ENCODE assay signal across 15 cellular contexts in genomic region chr5:57368010-57368409, GRCh38.
DNase-seq lines count a peak whose midpoint lies in the region; ATAC-seq and TF ChIP-seq lines count a peak whose summit lies in the region.
"Had no signal": no experiment of that assay in that cellular context is flagged by ENCODE, and none has a peak within 500 bp of the region (broad histone marks: within the 10 kb centered on the region; RNA-seq: fewer than 3 reads in every experiment).

No MANE protein-coding gene starts in this region.

- ATAC-seq in foreskin keratinocyte = peak; percentile 35
- ATAC-seq in naive thymus-derived CD8-positive, alpha-beta T cell = no peak
- ATAC-seq: activated CD4-positive, CD25-positive, alpha-beta regulatory T cell treated with anti-CD3 and anti-CD28 coated beads, Interleukin-2, amount 50 U/mL, for 24 hours had no signal

- POLR2A ChIA-PET in naive thymus-derived CD8-positive, alpha-beta T cell (lab: Charles Lee) = no interaction called here

- 81 to 83% methylated on average over 3 of the region's 3 CpGs for WGBS in lower leg skin, 2 donors

- in situ Hi-C loops in KBM-7 (cut with MboI; ENCODE audit: low pct_unique_long_range_greater_than_20kb, low sequenced_read_pairs) = no loop called here

- H3K27me3 ChIP-seq in adipocyte (replicated peaks; ENCODE audit: control insufficient read depth, insufficient read depth, low read length) (no peaks in the 10 kb centered on the region), foreskin keratinocyte (no peaks in the 10 kb centered on the region)
- H3K27me3 ChIP-seq: breast epithelium had no signal

- TF ChIP-seq POLR2A in lower leg skin (IDR thresholded peaks at IDR 0.05) = no peak

- H3K4me3 ChIP-seq in adipocyte (ENCODE audit: low read length) = no peak overlapping the region
- no peak overlapping the region for H3K4me3 ChIP-seq in lower leg skin (ENCODE audit: low read depth, poor library complexity, severe bottlenecking)
- H3K4me3 ChIP-seq: breast epithelium had no signal

- intact Hi-C loops in lower leg skin (cut with DNase I; ENCODE audit: low total_unique reads) = no loop called here

- H3K9me3 Mint-ChIP-seq in HFFc6 = no peaks in the 10 kb centered on the region
- peaks cover 0 to 3% (median 0%) of the 10 kb centered on the region in 9 donors for H3K9me3 Mint-ChIP-seq in naive thymus-derived CD8-positive, alpha-beta T cell
- H3K9me3 Mint-ChIP-seq: activated naive CD8-positive, alpha-beta T cell treated with anti-CD3 and anti-CD28 coated beads, Interleukin-2, amount 10 ng/mL, durations not matched to agents 7 days and 5 days; dendritic cell treated with granulocyte-macrophage colony-stimulating factor and Interleukin-4, amounts not matched to agents 40 ng/mL and 50 ng/mL, for 4 days had no signal

- peaks cover 6% of the 10 kb centered on the region for H3K4me1 Mint-ChIP-seq in HFFc6 (ENCODE audit: low read depth)
- no peaks in the 10 kb centered on the region for H3K4me1 Mint-ChIP-seq in naive thymus-derived CD8-positive, alpha-beta T cell
- H3K4me1 Mint-ChIP-seq: activated naive CD8-positive, alpha-beta T cell treated with anti-CD3 and anti-CD28 coated beads, Interleukin-2, amount 10 ng/mL, durations not matched to agents 7 days and 5 days had no signal

- H3K9ac ChIP-seq in adipocyte (ENCODE audit: low read length) = no peak overlapping the region

- peak; percentile 25 for DNase-seq in AG08395 (ENCODE audit: low spot score)
- DNase-seq in HFFc6 = peak; percentile 25
- peak; percentile 30 for DNase-seq in adipocyte (ENCODE audit: low read depth)
- peak in 1 of 2 donors; percentile 29 for DNase-seq in foreskin keratinocyte
- no peak for DNase-seq in lower leg skin (ENCODE audit: low spot score in 2 of 2)
- no peak for DNase-seq in KBM-7
- DNase-seq in NCI-H82 (lab: John Stamatoyannopoulos, UW) = no peak
- DNase-seq in naive thymus-derived CD8-positive, alpha-beta T cell = no peak
- DNase-seq: activated naive CD8-positive, alpha-beta T cell treated with anti-CD3 and anti-CD28 coated beads, Interleukin-2, amount 10 ng/mL, durations not matched to agents 7 days and 5 days; DMS79; glutamatergic neuron; NCI-H524 treated with DMSO at 0.1 percent for 48 hours had no signal

- no peaks in the 10 kb centered on the region for H3K9me3 ChIP-seq in adipocyte (ENCODE audit: control insufficient read depth, low read length)
- H3K9me3 ChIP-seq: breast epithelium had no signal

- no peaks in the 10 kb centered on the region for H3K36me3 ChIP-seq in adipocyte (ENCODE audit: control insufficient read depth, insufficient read depth, low read length, severe bottlenecking)
- H3K36me3 ChIP-seq: breast epithelium had no signal

- H3K27ac ChIP-seq in foreskin keratinocyte = no peak overlapping the region

- no peaks in the 10 kb centered on the region for H3K36me3 Mint-ChIP-seq in HFFc6 (ENCODE audit: low read depth)
- H3K36me3 Mint-ChIP-seq in naive thymus-derived CD8-positive, alpha-beta T cell = no peaks in the 10 kb centered on the region
- H3K36me3 Mint-ChIP-seq: activated naive CD8-positive, alpha-beta T cell treated with anti-CD3 and anti-CD28 coated beads, Interleukin-2, amount 10 ng/mL, durations not matched to agents 7 days and 5 days had no signal

- no peak for TF ChIP-seq CTCF in HFFc6 (IDR thresholded peaks at IDR 0.05)
- TF ChIP-seq CTCF in foreskin keratinocyte (conservative IDR thresholded peaks at IDR 0.05) = no peak
- TF ChIP-seq CTCF in lower leg skin (IDR thresholded peaks at IDR 0.05) = no peak

- H3K4me1 ChIP-seq in adipocyte (ENCODE audit: control insufficient read depth, insufficient read depth, low read length) (no peaks in the 10 kb centered on the region), foreskin keratinocyte (peaks cover 29% of the 10 kb centered on the region)
- H3K4me1 ChIP-seq: breast epithelium had no signal

- H3K27ac Mint-ChIP-seq in HFFc6 = no peak overlapping the region
- H3K27ac Mint-ChIP-seq in naive thymus-derived CD8-positive, alpha-beta T cell = no peak overlapping the region
- H3K27ac Mint-ChIP-seq: activated naive CD8-positive, alpha-beta T cell treated with anti-CD3 and anti-CD28 coated beads, Interleukin-2, amount 10 ng/mL, durations not matched to agents 7 days and 5 days; dendritic cell treated with granulocyte-macrophage colony-stimulating factor and Interleukin-4, amounts not matched to agents 40 ng/mL and 50 ng/mL, for 4 days had no signal

- no peaks in the 10 kb centered on the region; the same call in 1 of the 2 replicates for H3K27me3 Mint-ChIP-seq in HFFc6 (ENCODE audit: insufficient read depth)
- H3K27me3 Mint-ChIP-seq in naive thymus-derived CD8-positive, alpha-beta T cell = peaks cover 2 to 8% (median 5%) of the 10 kb centered on the region in 5 donors
- H3K27me3 Mint-ChIP-seq: dendritic cell treated with granulocyte-macrophage colony-stimulating factor and Interleukin-4, amounts not matched to agents 40 ng/mL and 50 ng/mL, for 4 days had no signal

- H3K4me3 Mint-ChIP-seq in HFFc6 = no peak overlapping the region
- no peak overlapping the region for H3K4me3 Mint-ChIP-seq in naive thymus-derived CD8-positive, alpha-beta T cell
- H3K4me3 Mint-ChIP-seq: activated naive CD8-positive, alpha-beta T cell treated with anti-CD3 and anti-CD28 coated beads, Interleukin-2, amount 10 ng/mL, durations not matched to agents 7 days and 5 days; dendritic cell treated with granulocyte-macrophage colony-stimulating factor and Interleukin-4, amounts not matched to agents 40 ng/mL and 50 ng/mL, for 4 days had no signal

Comparison
In these comparisons a context has a peak if more than half of its experiments do, and no peak if none do; other contexts are left out.
1. DNase-seq: peak in AG08395 (single experiment), HFFc6 (single experiment) and adipocyte (single experiment); none in lower leg skin (0 of 2), KBM-7 (single experiment), NCI-H82 (single experiment) and naive thymus-derived CD8-positive, alpha-beta T cell (0 of 10).